ENCODE assay signal across 9 cellular contexts in genomic region chr20:31704225-31705119, GRCh38. TPM values are rescaled to one million over a fixed set of nuclear protein-coding genes. Genes with fewer than 3 reads are reported as not detected.
DNase-seq lines count a peak whose midpoint lies in the region; ATAC-seq, FAIRE-seq and TF ChIP-seq lines count a peak whose summit lies in the region.
"Had no signal": no experiment of that assay in that cellular context is flagged by ENCODE, and none has a peak within 500 bp of the region (broad histone marks: within the 10 kb centered on the region; RNA-seq: fewer than 3 reads in every experiment).

No MANE protein-coding gene starts in this region.

- peak overlapping the region; percentile 67 for H3K9ac ChIP-seq in astrocyte (ENCODE audit: low read length)

- peaks cover 3% of the 10 kb centered on the region for H3K9me3 Mint-ChIP-seq in astrocyte (ENCODE audit: unreplicated experiment)
- no peaks in the 10 kb centered on the region for H3K9me3 Mint-ChIP-seq in stimulated activated memory B cell treated with anti-CD40 and anti-IgM and Interleukin-4, amounts not matched to agents 10 μg/mL and 1 μg/mL and 100 μg/mL, for 72 hours

- H3K4me2 ChIP-seq in astrocyte (ENCODE audit: low read length) = peak overlapping the region; percentile 69

- no peaks in the 10 kb centered on the region for H4K20me1 ChIP-seq in astrocyte (ENCODE audit: insufficient read depth, low read length)

- H3K36me3 ChIP-seq in astrocyte (ENCODE audit: insufficient read depth, low read length) = peaks cover 29% of the 10 kb centered on the region

- H3K36me3 Mint-ChIP-seq in astrocyte (ENCODE audit: low read depth, unreplicated experiment) = peaks cover 45% of the 10 kb centered on the region
- H3K36me3 Mint-ChIP-seq in stimulated activated memory B cell treated with anti-CD40 and anti-IgM and Interleukin-4, amounts not matched to agents 10 μg/mL and 1 μg/mL and 100 μg/mL, for 72 hours = peaks cover 67% of the 10 kb centered on the region

- TF ChIP-seq CTCF in astrocyte (IDR thresholded peaks at IDR 0.05; ENCODE audit: insufficient read depth, low read depth, low read length) = no peak

- peak overlapping the region; percentile 51 for H3K27ac Mint-ChIP-seq in astrocyte (ENCODE audit: unreplicated experiment)
- peak overlapping the region; percentile 77 for H3K27ac Mint-ChIP-seq in stimulated activated memory B cell treated with anti-CD40 and anti-IgM and Interleukin-4, amounts not matched to agents 10 μg/mL and 1 μg/mL and 100 μg/mL, for 72 hours

- peaks cover 22% of the 10 kb centered on the region for H3K4me1 ChIP-seq in astrocyte (ENCODE audit: insufficient read depth, low read length)

- peak overlapping the region; percentile 85 for H3K27ac ChIP-seq in astrocyte (ENCODE audit: low read depth, low read length)

- FAIRE-seq in astrocyte (lab: Jason Lieb, UNC) = no peak

- no peaks in the 10 kb centered on the region for H3K27me3 Mint-ChIP-seq in astrocyte (ENCODE audit: low read depth, unreplicated experiment)
- no peaks in the 10 kb centered on the region for H3K27me3 Mint-ChIP-seq in stimulated activated memory B cell treated with anti-CD40 and anti-IgM and Interleukin-4, amounts not matched to agents 10 μg/mL and 1 μg/mL and 100 μg/mL, for 72 hours

- peak overlapping the region; percentile 36 for H3K4me3 ChIP-seq in astrocyte (ENCODE audit: insufficient read depth, low read depth, low read length)

- ATAC-seq in stimulated activated memory B cell treated with anti-CD40 and anti-IgM and Interleukin-4, amounts not matched to agents 10 μg/mL and 1 μg/mL and 100 μg/mL, for 72 hours = no peak
- ATAC-seq in GM21723 (IDR thresholded peaks at IDR 0.05; ENCODE audit: unreplicated experiment) (no peak), GM21786 (IDR thresholded peaks at IDR 0.05; ENCODE audit: unreplicated experiment) (no peak), GM19467 (IDR thresholded peaks at IDR 0.05; ENCODE audit: unreplicated experiment) (no peak)

- no peak overlapping the region for H3K4me3 Mint-ChIP-seq in astrocyte (ENCODE audit: unreplicated experiment)
- no peak overlapping the region for H3K4me3 Mint-ChIP-seq in stimulated activated memory B cell treated with anti-CD40 and anti-IgM and Interleukin-4, amounts not matched to agents 10 μg/mL and 1 μg/mL and 100 μg/mL, for 72 hours

- no peaks in the 10 kb centered on the region for H3K27me3 ChIP-seq in astrocyte (ENCODE audit: insufficient read depth, low read length)

- peaks cover 92% of the 10 kb centered on the region for H3K79me2 ChIP-seq in astrocyte (ENCODE audit: insufficient read depth, low read length)

- no peaks in the 10 kb centered on the region for H3K9me3 ChIP-seq in astrocyte (ENCODE audit: insufficient read depth, low read depth, low read length)

- peak; percentile 77 for DNase-seq in HS-5 (ENCODE audit: low read depth)
- DNase-seq in astrocyte (ENCODE audit: low read depth) = peak; percentile 85
- DNase-seq in iris pigment epithelial cell (ENCODE audit: low read depth) = peak; percentile 81
- no peak for DNase-seq in DMS114 treated with DMSO at 0.1 percent for 48 hours (lab: John Stamatoyannopoulos, UW; ENCODE audit: unreplicated experiment)
- DNase-seq: anterior cingulate cortex had no signal

- no peak overlapping the region for H2AFZ ChIP-seq in astrocyte (ENCODE audit: low read depth, low read length)

- H3K4me1 Mint-ChIP-seq in astrocyte (ENCODE audit: low read depth, unreplicated experiment) = peaks cover 48% of the 10 kb centered on the region
- H3K4me1 Mint-ChIP-seq in stimulated activated memory B cell treated with anti-CD40 and anti-IgM and Interleukin-4, amounts not matched to agents 10 μg/mL and 1 μg/mL and 100 μg/mL, for 72 hours = peaks cover 76% of the 10 kb centered on the region

RNA-seq across cellular contexts. Expression of gene BCL2L1, which starts 18.2 kb away (rescaled TPM):
- total RNA-seq in astrocyte = 103 and 149 TPM in 2 replicates

RNA-seq across cellular contexts. Expression of gene TPX2, which starts 34.6 kb away (rescaled TPM):
- 31.7 and 41.6 TPM in 2 replicates for total RNA-seq in astrocyte
